ENCODE assay signal across 19 cellular contexts in the genomic region with DNA sequence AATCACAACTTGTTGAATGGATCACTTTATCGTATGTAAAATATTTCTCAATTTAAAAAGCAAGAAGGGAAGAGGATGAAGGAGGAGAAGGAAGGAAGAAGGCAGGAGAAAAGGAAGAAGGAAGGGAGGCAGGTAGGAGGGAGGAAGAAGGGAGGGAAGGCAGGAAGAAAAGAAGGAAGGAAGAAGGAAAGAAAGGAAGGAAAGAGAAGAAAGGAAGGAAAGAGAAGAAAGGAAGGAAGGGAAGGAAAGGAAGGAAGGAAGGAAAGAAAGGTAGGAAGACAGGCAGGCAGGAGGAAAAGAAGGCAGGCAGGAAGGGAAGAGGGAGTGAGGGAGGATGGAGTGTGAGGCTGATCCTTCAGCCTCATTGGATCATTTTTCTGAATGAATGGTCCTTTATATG.
DNase-seq lines count a peak whose midpoint lies in the region; ATAC-seq, FAIRE-seq and TF ChIP-seq lines count a peak whose summit lies in the region.
"Had no signal": no experiment of that assay in that cellular context is flagged by ENCODE, and none has a peak within 500 bp of the region (broad histone marks: within the 10 kb centered on the region; RNA-seq: fewer than 3 reads in every experiment).

No MANE protein-coding gene starts in this region.

- no TSS peak for BruUV-seq in HCT116 (replicated peaks; lab: Mats Ljungman, UMichigan)

- H3K79me2 ChIP-seq in HCT116 (ENCODE audit: insufficient read depth, low read length): no peaks in the 10 kb centered on the region

- H3K36me3 ChIP-seq in HCT116 (ENCODE audit: control insufficient read depth in 1 of 2, insufficient read depth in 2 of 2, low read length in 2 of 2): peaks cover 39 to 66% of the 10 kb centered on the region in 2 experiments; a peak in 3 of 4 replicates
- peaks cover 92% of the 10 kb centered on the region for H3K36me3 ChIP-seq in RWPE2 (ENCODE audit: low read depth)
- H3K36me3 ChIP-seq: HAP-1 had no signal

- H3K27me3 ChIP-seq in HCT116 (ENCODE audit: insufficient read depth, low read length) (no peaks in the 10 kb centered on the region), RWPE2 (ENCODE audit: insufficient read depth, poor library complexity, severe bottlenecking) (no peaks in the 10 kb centered on the region)
- H3K27me3 ChIP-seq: BLaER1 treated with 17β-estradiol and CSF1 and Interleukin-3, amounts not matched to agents 10 nM and 100 nM had no signal

- CTCF ChIA-PET in HCT116 (lab: Charles Lee): no interaction called here

- H3K9me2 ChIP-seq in HCT116 (ENCODE audit: insufficient read depth): no peaks in the 10 kb centered on the region

- H3K4me3 ChIP-seq in HCT116 (replicated peaks in 1 of 2; ENCODE audit: low read depth in 1 of 2, low read length in 2 of 2): no peak overlapping the region
- H3K4me3 ChIP-seq in RWPE2 (ENCODE audit: severe bottlenecking): no peak overlapping the region
- no peak overlapping the region for H3K4me3 ChIP-seq in foreskin fibroblast (ENCODE audit: low read depth in 1 of 2, low read length in 2 of 2)
- H3K4me3 ChIP-seq: BLaER1 treated with 17β-estradiol and CSF1 and Interleukin-3, amounts not matched to agents 10 nM and 100 nM; HAP-1 had no signal

- TF ChIP-seq RAD21 in HCT116 (IDR thresholded peaks at IDR 0.05; ENCODE audit: low read depth): no peak

- H3K4me2 ChIP-seq in HCT116 (ENCODE audit: low read length): no peak overlapping the region
- H3K4me2 ChIP-seq: BLaER1 treated with 17β-estradiol and CSF1 and Interleukin-3, amounts not matched to agents 10 nM and 100 nM; KMS-11 had no signal

- peaks cover 21 to 44% of the 10 kb centered on the region in 2 experiments for H3K4me1 ChIP-seq in HCT116 (ENCODE audit: control insufficient read depth in 1 of 2, insufficient read depth in 2 of 2, low read length in 2 of 2)
- H3K4me1 ChIP-seq in RWPE2 (ENCODE audit: insufficient read depth, poor library complexity, severe bottlenecking): peaks cover 22% of the 10 kb centered on the region
- H3K4me1 ChIP-seq: BLaER1 treated with 17β-estradiol and CSF1 and Interleukin-3, amounts not matched to agents 10 nM and 100 nM had no signal

- H3K9ac ChIP-seq in HCT116 (ENCODE audit: low read length): no peak overlapping the region
- H3K9ac ChIP-seq: BLaER1 treated with 17β-estradiol and CSF1 and Interleukin-3, amounts not matched to agents 10 nM and 100 nM; KMS-11 had no signal

- H2AFZ ChIP-seq in HCT116 (ENCODE audit: low read depth, low read length, poor library complexity, severe bottlenecking): no peak overlapping the region

- DNase-seq in GM12891 (ENCODE audit: insufficient read length, low spot score) (no peak), HCT116 (ENCODE audit: low read depth, low spot score) (no peak), RWPE2 (ENCODE audit: low spot score) (no peak), epithelial cell of prostate (ENCODE audit: low read depth, low spot score) (no peak), ecto neural progenitor cell (ENCODE audit: low spot score) (no peak), foreskin fibroblast (no peak)
- no peak for DNase-seq in activated CD4-positive, alpha-beta T cell treated with anti-CD3 and anti-CD28 coated beads, Interleukin-2, amount 50 U/mL, for 1 hour
- DNase-seq: Calu3; CD8-positive, alpha-beta T cell; DMS53; DND-41; EL; HFFc6 had no signal

- 0 out of 2 replicates have a peak, but pooled peaks cover 3% of the 10 kb centered on the region for H4K20me1 ChIP-seq in HCT116 (ENCODE audit: insufficient read depth)
- H4K20me1 ChIP-seq: BLaER1 treated with 17β-estradiol and CSF1 and Interleukin-3, amounts not matched to agents 10 nM and 100 nM had no signal

- peak; percentile 26 for FAIRE-seq in GM12891 (lab: Jason Lieb, UNC)
- FAIRE-seq: GM12892, GM18507 had no signal

- no peaks in the 10 kb centered on the region for H3K9me3 ChIP-seq in HCT116 (ENCODE audit: control insufficient read depth in 1 of 2, insufficient read depth in 1 of 2, low read depth in 1 of 2, low read length in 2 of 2)
- H3K9me3 ChIP-seq in RWPE2 (ENCODE audit: severe bottlenecking): no peaks in the 10 kb centered on the region
- H3K9me3 ChIP-seq: BLaER1 treated with 17β-estradiol and CSF1 and Interleukin-3, amounts not matched to agents 10 nM and 100 nM; HAP-1 had no signal

- intact Hi-C loops in HCT116 (cut with micrococcal nuclease): no loop called here

- no peak for TF ChIP-seq CTCF in HCT116 (IDR thresholded peaks at IDR 0.05 in 2 of 3, conservative IDR thresholded peaks at IDR 0.05 in 1 of 3; ENCODE audit: borderline replicate concordance in 1 of 3, insufficient read depth in 1 of 3, low read depth in 2 of 3, low read length in 2 of 3)
- no peak for TF ChIP-seq CTCF in RWPE2 (IDR thresholded peaks at IDR 0.05; ENCODE audit: poor library complexity, severe bottlenecking)
- TF ChIP-seq CTCF in foreskin fibroblast (IDR thresholded peaks at IDR 0.05; ENCODE audit: low read depth, low read length): no peak

- H3K27ac ChIP-seq in HCT116 (ENCODE audit: low read depth, low read length): peak overlapping the region; percentile 64; the same call in 1 of the 2 replicates
- peak overlapping the region; percentile 51 for H3K27ac ChIP-seq in RWPE2 (ENCODE audit: poor library complexity, severe bottlenecking)
- H3K27ac ChIP-seq in epithelial cell of prostate: peak overlapping the region; percentile 81
- H3K27ac ChIP-seq: BLaER1 treated with 17β-estradiol and CSF1 and Interleukin-3, amounts not matched to agents 10 nM and 100 nM; KMS-11 had no signal

- POLR2A ChIA-PET in HCT116 (lab: Charles Lee): no interaction called here

- ATAC-seq in HCT116 (no peak), RWPE2 (ENCODE audit: low read depth) (no peak), HG03439 (IDR thresholded peaks at IDR 0.05; ENCODE audit: unreplicated experiment) (no peak)
- ATAC-seq: CD8-positive, alpha-beta T cell had no signal

- RAD21 ChIA-PET in HCT116 (lab: Charles Lee; ENCODE audit: low non-redundant PET in 1 of 2, low total read pairs in 2 of 2, uncharacterized antibody in 2 of 2, unreplicated experiment in 2 of 2): no interaction called here

- TF ChIP-seq POLR2A in GM12891 (IDR thresholded peaks at IDR 0.05; ENCODE audit: low read depth, low read length) (no peak), HCT116 (IDR thresholded peaks at IDR 0.05; ENCODE audit: borderline replicate concordance, extremely low read depth, insufficient read depth, insufficient read length) (no peak)

TF ChIP-seq in GM12891, 5 proteins besides CTCF, POLR2A, EP300 and RAD21:
- TF ChIP-seq POU2F2 (IDR thresholded peaks at IDR 0.05; ENCODE audit: low read depth, low read length) (no peak), POLR2AphosphoS5 (IDR thresholded peaks at IDR 0.05; ENCODE audit: low read depth, low read length) (no peak), TAF1 (IDR thresholded peaks at IDR 0.05; ENCODE audit: low read depth, low read length) (no peak), SPI1 (IDR thresholded peaks at IDR 0.05; ENCODE audit: low read depth, low read length) (no peak), PAX5 (IDR thresholded peaks at IDR 0.05; ENCODE audit: insufficient read depth, low read length, severe bottlenecking) (no peak)
TF ChIP-seq in GM12891: peak in this region for 0.

TF ChIP-seq in HCT116, 20 proteins besides CTCF, POLR2A, EP300 and RAD21:
- no peak for TF ChIP-seq FOSL1 (IDR thresholded peaks at IDR 0.05; ENCODE audit: low read depth)
- TF ChIP-seq ZFX (IDR thresholded peaks at IDR 0.05): no peak
- TF ChIP-seq CEBPB (IDR thresholded peaks at IDR 0.05; ENCODE audit: low read depth): no peak
